ENCODE assay signal across 8 cellular contexts in the genomic region with DNA sequence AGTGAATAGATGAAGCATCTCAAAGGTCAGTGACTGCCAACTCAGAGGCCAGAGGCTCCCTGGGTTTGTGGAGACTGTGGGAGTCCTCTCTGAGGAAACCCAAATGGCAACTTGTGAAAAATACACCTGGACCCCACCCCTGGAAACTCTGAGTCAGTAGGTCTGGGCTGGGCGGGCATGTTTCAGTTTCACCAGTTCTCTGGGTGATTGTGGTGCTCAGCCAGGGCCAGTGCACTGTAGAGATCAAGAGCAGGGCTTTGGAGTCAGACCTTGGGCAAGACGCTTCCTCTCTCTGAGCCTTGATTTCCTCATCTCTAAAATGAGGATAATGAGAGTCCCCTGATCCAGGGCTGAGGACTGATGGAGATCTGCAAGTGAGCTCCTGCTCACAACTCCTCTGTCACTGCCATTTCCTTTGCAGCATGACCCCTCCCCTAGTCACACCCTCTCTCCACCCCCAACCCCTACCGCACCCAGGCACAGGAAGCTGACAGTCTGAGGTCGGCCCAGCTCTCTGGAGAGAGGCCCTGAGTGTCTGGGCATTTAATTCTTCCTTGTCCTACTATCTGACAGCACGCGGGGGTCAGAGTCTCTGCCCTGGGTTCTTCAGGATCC. TPM values are rescaled to one million over a fixed set of nuclear protein-coding genes. Genes with fewer than 3 reads are reported as not detected.
DNase-seq lines count a peak whose midpoint lies in the region; ATAC-seq lines count a peak whose summit lies in the region.

No MANE protein-coding gene starts in this region.

- H3K4me1 ChIP-seq in mesenchymal stem cell (ENCODE audit: control insufficient read depth, insufficient read depth, low read depth, low read length), result peaks cover 9% of the 10 kb centered on the region

- DNase-seq in CD1c-positive myeloid dendritic cell (ENCODE audit: extremely low spot score) (peak; percentile 72), astrocyte of the hippocampus (ENCODE audit: low read depth, low spot score) (peak; percentile 12), mesenchymal stem cell (peak; percentile 24), NCI-H524 (lab: John Stamatoyannopoulos, UW) (no peak)
- DNase-seq in T-helper 2 cell treated with Interferon-gamma antibody and Interleukin-4, amounts not matched to agents 5 μg/mL and 100 μg/mL, for 36 hours (ENCODE audit: low spot score), result peak; percentile 95
- peak; percentile 84 to 94 for DNase-seq in stimulated activated CD8-positive, alpha-beta memory T cell treated with anti-CD3 and anti-CD28 coated beads, Interleukin-7, amount 100 ng/mL, for 48 hours (ENCODE audit: extremely low read depth in 1 of 2, low read depth in 1 of 2)

- H2AK5ac ChIP-seq in mesenchymal stem cell (ENCODE audit: low read length, severe bottlenecking), result no peak overlapping the region

- no peak overlapping the region for H4K91ac ChIP-seq in mesenchymal stem cell (ENCODE audit: low read length)

- H3K4me1 Mint-ChIP-seq in T-helper 2 cell treated with Interferon-gamma antibody and Interleukin-4, amounts not matched to agents 5 μg/mL and 100 μg/mL, for 36 hours (ENCODE audit: low read depth), result peaks cover 62% of the 10 kb centered on the region

- no peak overlapping the region for H3K4me3 ChIP-seq in mesenchymal stem cell (ENCODE audit: insufficient read depth in 1 of 2, low read depth in 1 of 2, low read length in 2 of 2)

- H3K27me3 Mint-ChIP-seq in T-helper 2 cell treated with Interferon-gamma antibody and Interleukin-4, amounts not matched to agents 5 μg/mL and 100 μg/mL, for 36 hours (ENCODE audit: low read depth), result no peaks in the 10 kb centered on the region

- H3K14ac ChIP-seq in mesenchymal stem cell (ENCODE audit: low read length in 2 of 2), result no peak overlapping the region

- H2BK5ac ChIP-seq in mesenchymal stem cell (ENCODE audit: low read depth, low read length, poor library complexity, severe bottlenecking), result no peak overlapping the region

- H4K8ac ChIP-seq in mesenchymal stem cell (ENCODE audit: low read length), result peak overlapping the region; percentile 35

- H3K4me2 ChIP-seq in mesenchymal stem cell (ENCODE audit: low read length, poor library complexity, severe bottlenecking), result no peak overlapping the region

- H3K27me3 ChIP-seq in mesenchymal stem cell (ENCODE audit: control insufficient read depth in 1 of 2, insufficient read depth in 1 of 2, low read length in 2 of 2), result peaks cover 0 to 3% of the 10 kb centered on the region in 2 experiments

- peak; percentile 74 for ATAC-seq in GM19397 (IDR thresholded peaks at IDR 0.05; ENCODE audit: unreplicated experiment)
- peak; percentile 63 for ATAC-seq in HG03520 (IDR thresholded peaks at IDR 0.05; ENCODE audit: unreplicated experiment)

- H2BK120ac ChIP-seq in mesenchymal stem cell (ENCODE audit: low read depth, low read length), result no peak overlapping the region

- no peak overlapping the region for H2BK12ac ChIP-seq in mesenchymal stem cell (ENCODE audit: low read length in 2 of 2)

- peak overlapping the region in 1 of 2 experiments; percentile 17 for H3K4ac ChIP-seq in mesenchymal stem cell (ENCODE audit: low read depth in 1 of 2, low read length in 2 of 2)

- no peaks in the 10 kb centered on the region for H3K79me1 ChIP-seq in mesenchymal stem cell (replicated peaks; ENCODE audit: low read length, poor library complexity, severe bottlenecking)

- no peaks in the 10 kb centered on the region for H3K9me3 Mint-ChIP-seq in T-helper 2 cell treated with Interferon-gamma antibody and Interleukin-4, amounts not matched to agents 5 μg/mL and 100 μg/mL, for 36 hours

- peaks cover 65% of the 10 kb centered on the region for H3K36me3 Mint-ChIP-seq in T-helper 2 cell treated with Interferon-gamma antibody and Interleukin-4, amounts not matched to agents 5 μg/mL and 100 μg/mL, for 36 hours (ENCODE audit: low read depth)

- H2AFZ ChIP-seq in mesenchymal stem cell (ENCODE audit: low read depth, low read length), result no peak overlapping the region

- H3K27ac Mint-ChIP-seq in T-helper 2 cell treated with Interferon-gamma antibody and Interleukin-4, amounts not matched to agents 5 μg/mL and 100 μg/mL, for 36 hours, result peak overlapping the region; percentile 97

- WGBS in mesenchymal stem cell, result 45% methylated on average over 6 of the region's 6 CpGs

- H2BK15ac ChIP-seq in mesenchymal stem cell (ENCODE audit: low read depth, poor library complexity, severe bottlenecking), result peak overlapping the region; percentile 36

- H3K18ac ChIP-seq in mesenchymal stem cell (ENCODE audit: low read depth in 1 of 2, low read length in 2 of 2), result no peak overlapping the region

- H3K9me3 ChIP-seq in mesenchymal stem cell (ENCODE audit: control insufficient read depth, low read length), result no peaks in the 10 kb centered on the region

- peak overlapping the region; percentile 89 for H3K4me3 Mint-ChIP-seq in T-helper 2 cell treated with Interferon-gamma antibody and Interleukin-4, amounts not matched to agents 5 μg/mL and 100 μg/mL, for 36 hours

- no peak overlapping the region for H3K23ac ChIP-seq in mesenchymal stem cell (ENCODE audit: low read length in 2 of 2)

- H3K36me3 ChIP-seq in mesenchymal stem cell (ENCODE audit: control insufficient read depth in 1 of 2, insufficient read depth in 2 of 2, low read depth in 1 of 2, low read length in 2 of 2), result no peaks in the 10 kb centered on the region

- no peak overlapping the region for H3K9ac ChIP-seq in mesenchymal stem cell (ENCODE audit: low read length)

- H3K27ac ChIP-seq in mesenchymal stem cell (ENCODE audit: low read length, poor library complexity, severe bottlenecking), result no peak overlapping the region

RNA-seq across cellular contexts. Expression of a gene that starts 5.1 kb away (rescaled TPM):
- 1.8 TPM for polyA plus RNA-seq in mesenchymal stem cell (2013, experiment 1 of 2)
- 1.2 TPM for polyA plus RNA-seq in mesenchymal stem cell (2013, experiment 2 of 2)

RNA-seq across cellular contexts. Expression of a gene that starts 39.6 kb away (rescaled TPM):
- polyA plus RNA-seq in mesenchymal stem cell (2013, experiment 1 of 2), result 25.3 TPM
- polyA plus RNA-seq in mesenchymal stem cell (2013, experiment 2 of 2), result 24.6 TPM

RNA-seq across cellular contexts. Expression of a gene that starts 43.2 kb away (rescaled TPM):
- polyA plus RNA-seq in mesenchymal stem cell (2013, experiment 1 of 2), result 12.0 TPM
- polyA plus RNA-seq in mesenchymal stem cell (2013, experiment 2 of 2), result 10.9 TPM

Comparison
In these comparisons a context has a peak if more than half of its experiments do, and no peak if none do; other contexts are left out.
1. DNase-seq: peak in CD1c-positive myeloid dendritic cell (single experiment), T-helper 2 cell treated with Interferon-gamma antibody and Interleukin-4, amounts not matched to agents 5 μg/mL and 100 μg/mL, for 36 hours (single experiment), astrocyte of the hippocampus (single experiment), mesenchymal stem cell (single experiment) and stimulated activated CD8-positive, alpha-beta memory T cell treated with anti-CD3 and anti-CD28 coated beads, Interleukin-7, amount 100 ng/mL, for 48 hours (2 of 2); none in NCI-H524 (0 of 2).